ENCODE assay signal across 29 cellular contexts in genomic region chr16:73147958-73148357, GRCh38.
"Had no signal": no experiment of that assay in that cellular context is flagged by ENCODE, and none has a peak within 500 bp of the region (broad histone marks: within the 10 kb centered on the region; RNA-seq: fewer than 3 reads in every experiment).

No MANE protein-coding gene starts in this region.

- DNase-seq: activated CD4-positive, alpha-beta memory T cell treated with anti-CD3 and anti-CD28 coated beads for 36 hours; activated CD4-positive, alpha-beta T cell treated with anti-CD3 and anti-CD28 coated beads for 36 hours; activated CD4-positive, alpha-beta T cell treated with anti-CD3 and anti-CD28 coated beads, Interleukin-2, amount 10 ng/mL, durations not matched to agents 24 days and 14 days; activated CD4-positive, CD25-positive, alpha-beta regulatory T cell; activated CD4-positive, CD25-positive, alpha-beta regulatory T cell treated with anti-CD3 and anti-CD28 coated beads, Interleukin-2, amount 50 U/mL, for 72 hours; activated CD8-positive, alpha-beta memory T cell treated with anti-CD3 and anti-CD28 coated beads, Interleukin-2, amount 10 ng/mL, durations not matched to agents 7 days and 5 days; activated CD8-positive, alpha-beta memory T cell treated with anti-CD3 and anti-CD28 coated beads, Interleukin-2, amount 50 U/mL, for 4 hours; activated CD8-positive, alpha-beta T cell treated with anti-CD3 and anti-CD28 coated beads, Interleukin-2, amount 10 ng/mL, durations not matched to agents 7 days and 5 days; activated effector memory CD4-positive, alpha-beta T cell treated with anti-CD3 and anti-CD28 coated beads, Interleukin-2, amount 50 U/mL, for 16 hours; activated naive CD4-positive, alpha-beta T cell treated with anti-CD3 and anti-CD28 coated beads for 36 hours; activated naive CD8-positive, alpha-beta T cell treated with anti-CD3 and anti-CD28 coated beads for 36 hours; activated naive CD8-positive, alpha-beta T cell treated with anti-CD3 and anti-CD28 coated beads, Interleukin-2, amount 50 U/mL, for 24 hours; activated T-cell treated with anti-CD3 and anti-CD28 coated beads, Interleukin-2, amount 50 U/mL, for 1 hour; activated T-cell treated with anti-CD3 and anti-CD28 coated beads, Interleukin-2, amount 50 U/mL, for 48 hours; adrenal gland; amygdala; aorta; body of pancreas; caudate nucleus; cortex of kidney; dorsolateral prefrontal cortex; effector memory CD4-positive, alpha-beta T cell; endodermal cell; erythroblast; foreskin keratinocyte; gastrocnemius medialis; glutamatergic neuron; heart right ventricle; T-helper 2 cell had no signal
